ENCODE assay signal across 8 cellular contexts in the genomic region with DNA sequence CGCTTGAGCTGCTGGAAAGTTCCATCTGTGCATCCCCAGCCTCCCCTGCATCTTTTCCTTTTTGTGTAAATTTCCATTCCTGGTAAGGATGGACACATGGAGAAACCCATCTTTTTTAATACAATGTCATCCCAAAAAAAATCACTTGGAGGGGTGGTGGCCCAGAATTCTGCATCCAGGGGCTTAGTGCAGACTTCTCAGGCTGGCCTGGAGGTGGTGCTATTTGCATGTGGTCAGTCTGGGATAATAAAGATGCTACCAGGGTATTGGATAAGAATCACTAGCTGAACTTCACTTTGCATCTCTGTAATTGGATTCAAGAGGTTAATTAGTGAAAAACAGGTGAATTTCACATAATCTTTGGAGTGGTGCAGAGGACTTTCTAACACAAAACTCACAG. TPM values are rescaled to one million over a fixed set of nuclear protein-coding genes. Genes with fewer than 3 reads are reported as not detected.
DNase-seq lines count a peak whose midpoint lies in the region; ATAC-seq and TF ChIP-seq lines count a peak whose summit lies in the region.

No MANE protein-coding gene starts in this region.

- WGBS in aorta, 2 donors, result 82 to 93% methylated on average over 1 of the region's 1 CpG

- no peak overlapping the region for H3K4me3 ChIP-seq in aorta (ENCODE audit: low read length in 2 of 2)

- no peak overlapping the region for H3K27ac ChIP-seq in aorta (ENCODE audit: low read depth in 1 of 2, low read length in 2 of 2)

- peak; percentile 65 for TF ChIP-seq CTCF in progenitor cell of endocrine pancreas (IDR thresholded peaks at IDR 0.05; ENCODE audit: unreplicated experiment)

- no peak for ATAC-seq in aorta (ENCODE audit: low FRiP score)
- ATAC-seq in HG03095 (IDR thresholded peaks at IDR 0.05; ENCODE audit: unreplicated experiment), result no peak

- no peaks in the 10 kb centered on the region for H3K9me3 ChIP-seq in aorta (ENCODE audit: control insufficient read depth, low read length)

- no peak overlapping the region for H3K27ac Mint-ChIP-seq in progenitor cell of endocrine pancreas

- peaks cover 7% of the 10 kb centered on the region for H3K36me3 Mint-ChIP-seq in progenitor cell of endocrine pancreas (ENCODE audit: insufficient read depth)

- H3K9me3 Mint-ChIP-seq in progenitor cell of endocrine pancreas (ENCODE audit: low read depth), result no peaks in the 10 kb centered on the region

- H3K4me1 ChIP-seq in aorta (ENCODE audit: control insufficient read depth in 1 of 2, insufficient read depth in 2 of 2, low read length in 2 of 2), result no peaks in the 10 kb centered on the region

- intact Hi-C loops in aorta (cut with DNase I), result loop anchor here in 1 of 2 donors (10.0 kb wide), 2 partner anchors 336 to 446 kb away; no protein-coding TSS in a partner anchor

- no peaks in the 10 kb centered on the region for H3K27me3 Mint-ChIP-seq in progenitor cell of endocrine pancreas

- no peaks in the 10 kb centered on the region for H3K27me3 ChIP-seq in aorta (ENCODE audit: control insufficient read depth in 1 of 2, insufficient read depth in 2 of 2, low read length in 1 of 2)

- DNase-seq in activated effector memory CD4-positive, alpha-beta T cell treated with anti-CD3 and anti-CD28 coated beads, Interleukin-2, amount 50 U/mL, for 16 hours, result peak; percentile 67
- DNase-seq in activated effector memory CD4-positive, alpha-beta T cell treated with Interleukin-2 at 50 U/mL for 16 hours, result no peak
- DNase-seq in M059J (ENCODE audit: low read depth) (peak; percentile 53), UCSD-AML1 (lab: John Stamatoyannopoulos, UW; ENCODE audit: unreplicated experiment) (peak; percentile 28), fibroblast of peridontal ligament (ENCODE audit: extremely low read depth) (peak; percentile 57), progenitor cell of endocrine pancreas (ENCODE audit: low spot score, unreplicated experiment) (no peak), aorta (no peak)

- H3K4me1 Mint-ChIP-seq in progenitor cell of endocrine pancreas (ENCODE audit: low read depth), result peaks cover 9% of the 10 kb centered on the region

- peak overlapping the region; percentile 19 for H3K4me3 Mint-ChIP-seq in progenitor cell of endocrine pancreas (ENCODE audit: low read depth)

- H3K36me3 ChIP-seq in aorta (ENCODE audit: control insufficient read depth in 1 of 2, insufficient read depth in 2 of 2, low read length in 1 of 2), result no peaks in the 10 kb centered on the region

RNA-seq across cellular contexts. Expression of a gene that starts 1.8 kb away (rescaled TPM):
- 2.4 and 7.5 TPM in 2 replicates for total RNA-seq in M059J (2014; rRNA removed; shearing (Covaris generic))
- total RNA-seq in progenitor cell of endocrine pancreas (44.6 and 46.7 TPM in 2 replicates), aorta (1 to 10 TPM; 4.1 to 6.7 TPM)
- polyA plus RNA-seq in aorta, result 1 to 10 TPM; 1.3 to 7.1 TPM

RNA-seq across cellular contexts. Expression of a gene that starts 55.1 kb away (rescaled TPM):
- total RNA-seq in M059J (2014; rRNA removed; shearing (Covaris generic)), result 20.1 and 20.4 TPM in 2 replicates
- total RNA-seq in progenitor cell of endocrine pancreas (65.7 and 69.8 TPM in 2 replicates), aorta (10 to 100 TPM; 19.5 to 27.3 TPM)
- polyA plus RNA-seq in aorta, result 10 to 100 TPM in 1 of 2 donors, 1 to 10 TPM in 1; 4.9 to 47.0 TPM

RNA-seq across cellular contexts. Expression of a gene that starts 59.0 kb away (rescaled TPM):
- 3.4 and 7.4 TPM in 2 replicates for total RNA-seq in M059J (2014; rRNA removed; shearing (Covaris generic))
- 4.9 and 6.1 TPM in 2 replicates for total RNA-seq in progenitor cell of endocrine pancreas
- 10 to 100 TPM in 1 of 2 donors, 1 to 10 TPM in 1; 5.2 to 12.5 TPM for total RNA-seq in aorta
- polyA plus RNA-seq in aorta, result 1 to 10 TPM; 3.8 to 4.3 TPM

Comparison
In these comparisons a context has a peak if more than half of its experiments do, and no peak if none do; other contexts are left out.
1. DNase-seq: peak in activated effector memory CD4-positive, alpha-beta T cell treated with anti-CD3 and anti-CD28 coated beads, Interleukin-2, amount 50 U/mL, for 16 hours (single experiment), M059J (single experiment), UCSD-AML1 (single experiment) and fibroblast of peridontal ligament (single experiment); none in activated effector memory CD4-positive, alpha-beta T cell treated with Interleukin-2 at 50 U/mL for 16 hours (single experiment), progenitor cell of endocrine pancreas (single experiment) and aorta (0 of 2).